8 cellular contexts compared by ENCODE assay signal in genomic region chr9:104747565-104748358, GRCh38. TPM values are rescaled to one million over a fixed set of nuclear protein-coding genes. Genes with fewer than 3 reads are reported as not detected.
A peak's percentile ranks its signal among the peaks of the same experiment; 100 is the strongest.
DNase-seq lines count a peak whose midpoint lies in the region; ATAC-seq, FAIRE-seq and TF ChIP-seq lines count a peak whose summit lies in the region.

NIPSNAP3A (plus strand) TSS chr9:104747683; CDS start chr9:104747793, 110 bp downstream.

- intact Hi-C loops in spleen (cut with DNase I; ENCODE audit: low total_unique reads): no loop called here

- peak within 1 kb of the TSS; percentile 93; the same call in 1 of the 2 replicates for H3K27ac Mint-ChIP-seq in WTC11

- H3K27me3 Mint-ChIP-seq in WTC11 (ENCODE audit: low read depth): no peaks in the 10 kb centered on the region; the same call in 1 of the 2 replicates

- 0 to 2% (median 0%) methylated on average over 11 to 71 of the region's 71 CpGs for WGBS in spleen, 5 donors

- DNase-seq in AG04449 (ENCODE audit: low read depth, low spot score): no peak
- DNase-seq in NCI-H2227 treated with DMSO at 0.1 percent for 48 hours (lab: John Stamatoyannopoulos, UW): peak; percentile 88
- peak; percentile 77 for DNase-seq in WTC11 (ENCODE audit: low spot score)
- peak; percentile 57 for DNase-seq in bronchial epithelial cell (ENCODE audit: low read depth)
- peak; percentile 80 for DNase-seq in inferior parietal cortex (ENCODE audit: extremely low spot score)
- peak; percentile 97 for DNase-seq in spleen

- H3K9me3 Mint-ChIP-seq in WTC11: no peaks in the 10 kb centered on the region

- H3K4me3 Mint-ChIP-seq in WTC11: peak within 1 kb of the TSS; percentile 97

- POLR2A ChIA-PET in AG04449 (lab: Yijun Ruan, JAX) (interaction anchor here (0.7 kb wide), 1 partner anchor 82 kb away, joined by 3 read pairs; no protein-coding TSS in a partner anchor), WTC11 (lab: Charles Lee) (interaction anchor here (0.7 to 1.0 kb wide), 2 partner anchors 12 to 481 kb away, joined by 3 to 9 read pairs; no protein-coding TSS in a partner anchor)

- ATAC-seq in GM18868 (IDR thresholded peaks at IDR 0.05; ENCODE audit: unreplicated experiment) (peak; percentile 85), HG03103 (IDR thresholded peaks at IDR 0.05; ENCODE audit: low read depth, unreplicated experiment) (peak; percentile 83), WTC11 (peak; percentile 88)

- FAIRE-seq in bronchial epithelial cell (lab: Jason Lieb, UNC): no peak

- H3K27me3 ChIP-seq in bronchial epithelial cell (ENCODE audit: control insufficient read depth, insufficient read depth, low read length) (no peaks in the 10 kb centered on the region), spleen (replicated peaks in 1 of 7) (no peaks in the 10 kb centered on the region)

- H3K36me3 ChIP-seq in bronchial epithelial cell (ENCODE audit: control insufficient read depth, insufficient read depth, low read length) (peaks cover 2% of the 10 kb centered on the region), spleen (peaks cover 0 to 20% (median 10%) of the 10 kb centered on the region in 6 donors)

- peak in 2 of 3 donors; percentile 16 to 28 for TF ChIP-seq POLR2A in spleen (IDR thresholded peaks at IDR 0.05)

- H3K4me3 ChIP-seq in AG04449 (ENCODE audit: low read depth, low read length): peak within 1 kb of the TSS; percentile 80
- peak within 1 kb of the TSS; percentile 79 for H3K4me3 ChIP-seq in bronchial epithelial cell (ENCODE audit: low read depth, low read length)
- H3K4me3 ChIP-seq in spleen: peak within 1 kb of the TSS; percentile 68 to 87 (median 79)

- no peaks in the 10 kb centered on the region for H3K9me3 ChIP-seq in spleen

- no peaks in the 10 kb centered on the region for H3K36me3 Mint-ChIP-seq in WTC11

- TF ChIP-seq CTCF in AG04449 (IDR thresholded peaks at IDR 0.05; ENCODE audit: insufficient read depth, low read length, missing control alignments): no peak
- TF ChIP-seq CTCF in WTC11 (IDR thresholded peaks at IDR 0.05): no peak
- no peak for TF ChIP-seq CTCF in bronchial epithelial cell (IDR thresholded peaks at IDR 0.05; ENCODE audit: insufficient read depth, low read length, severe bottlenecking)
- TF ChIP-seq CTCF in spleen (IDR thresholded peaks at IDR 0.05 in 8 of 11, conservative IDR thresholded peaks at IDR 0.05 in 3 of 11): peak in 1 of 11 experiments; percentile 18

- peaks cover 25% of the 10 kb centered on the region for H3K4me1 Mint-ChIP-seq in WTC11

- H3K27ac ChIP-seq in spleen: peak within 1 kb of the TSS; percentile 88 to 97 (median 96)

- H3K4me1 ChIP-seq in spleen: peaks cover 11 to 46% (median 26%) of the 10 kb centered on the region in 6 donors

- CTCF ChIA-PET in AG04449 (lab: Yijun Ruan, JAX): interaction anchor here (1.2 kb wide), 2 partner anchors 8 to 179 kb away, joined by 3 to 4 read pairs; no protein-coding TSS in a partner anchor
- CTCF ChIA-PET in WTC11 (lab: Charles Lee): interaction anchor here (0.6 to 1.3 kb wide), 4 partner anchors 22 to 668 kb away, joined by 3 to 4 read pairs (median 3); no protein-coding TSS in a partner anchor

TF ChIP-seq in WTC11, 78 proteins besides CTCF, POLR2A, EP300 and RAD21 (continues in another document):
- TF ChIP-seq ARID4B (CRISPR knock-in tag; IDR thresholded peaks at IDR 0.05; ENCODE audit: borderline replicate concordance) (peak; percentile 78; the same call in 1 of the 2 replicates), IRF2 (CRISPR knock-in tag; IDR thresholded peaks at IDR 0.05; ENCODE audit: borderline replicate concordance, low read depth) (no peak), ZNF263 (CRISPR knock-in tag; IDR thresholded peaks at IDR 0.05; ENCODE audit: low read depth) (0 out of 2 replicates have a peak, but pooled peaks have one; percentile 33), GABPB1 (CRISPR knock-in tag; IDR thresholded peaks at IDR 0.05) (peak; percentile 10; the same call in 1 of the 2 replicates), ZBTB43 (CRISPR knock-in tag; IDR thresholded peaks at IDR 0.05) (peak; percentile 88; the same call in 1 of the 2 replicates), FOXK1 (CRISPR knock-in tag; IDR thresholded peaks at IDR 0.05) (peak; percentile 39; the same call in 1 of the 2 replicates), HMGXB4 (CRISPR knock-in tag; IDR thresholded peaks at IDR 0.05) (peak; percentile 70; the same call in 1 of the 2 replicates), FOXP1 (CRISPR knock-in tag; IDR thresholded peaks at IDR 0.05; ENCODE audit: borderline replicate concordance) (peak; percentile 50; the same call in 1 of the 2 replicates), ZNF232 (CRISPR knock-in tag; IDR thresholded peaks at IDR 0.05) (0 out of 2 replicates have a peak, but pooled peaks have one; percentile 36), NFE2L1 (CRISPR knock-in tag; IDR thresholded peaks at IDR 0.05) (peak; percentile 64; the same call in 1 of the 2 replicates), ZNF671 (CRISPR knock-in tag; IDR thresholded peaks at IDR 0.05) (no peak), ATF1 (CRISPR knock-in tag; IDR thresholded peaks at IDR 0.05) (0 out of 2 replicates have a peak, but pooled peaks have one; percentile 27), KAT7 (CRISPR knock-in tag; IDR thresholded peaks at IDR 0.05; ENCODE audit: borderline replicate concordance) (0 out of 2 replicates have a peak, but pooled peaks have one; percentile 75), CREM (CRISPR knock-in tag; IDR thresholded peaks at IDR 0.05) (no peak), TP53 (CRISPR knock-in tag; IDR thresholded peaks at IDR 0.05) (0 out of 2 replicates have a peak, but pooled peaks have one; percentile 60)

RNA-seq across cellular contexts. Expression of gene NIPSNAP3A, which starts in this region (rescaled TPM):
- 7.2 to 10.3 TPM (median 10.3 TPM) in 3 replicates for total RNA-seq in WTC11 (2021)
- total RNA-seq in bronchial epithelial cell: 26.9 and 30.6 TPM in 2 replicates
- 10 to 100 TPM; 20.8 to 28.5 (median 23.8) TPM for total RNA-seq in spleen
- 10 to 100 TPM; 17.2 to 27.9 (median 23.0) TPM for polyA plus RNA-seq in spleen
